In the genomic region with DNA sequence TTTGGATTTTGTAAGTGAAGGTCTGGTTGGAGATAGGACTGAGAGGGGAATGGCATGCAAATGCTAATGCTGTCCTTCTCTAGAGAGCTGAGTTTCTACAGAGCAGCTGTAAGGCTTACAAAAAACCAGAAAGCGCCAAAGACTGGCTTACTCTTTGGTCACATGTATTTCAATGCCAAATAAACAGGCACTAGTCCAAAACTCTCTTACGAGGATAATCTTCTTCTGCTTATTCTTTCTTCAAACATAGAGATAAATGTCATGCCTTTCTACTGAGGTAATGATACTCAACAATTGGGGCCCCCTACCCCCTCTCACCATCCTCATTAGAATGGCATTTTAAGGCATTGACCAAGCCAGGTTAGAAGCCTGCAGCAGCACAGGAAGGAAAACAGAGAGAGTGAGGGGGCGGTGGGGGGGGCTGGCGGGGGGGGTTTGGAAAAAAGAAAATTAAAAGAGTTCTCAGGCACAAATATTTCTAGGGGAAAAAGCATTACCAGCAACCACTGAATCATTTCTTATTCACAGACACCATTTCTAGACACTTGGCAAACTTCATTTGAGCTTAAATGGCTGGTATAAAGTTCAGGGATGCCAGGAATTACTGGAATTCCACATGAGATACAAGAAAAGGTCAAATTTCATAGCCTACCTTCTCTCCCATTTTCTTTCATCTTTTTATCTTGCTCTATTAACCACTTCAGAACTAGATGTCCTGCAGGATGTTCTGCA, we compare ENCODE assay signal across 12 cellular contexts. TPM values are rescaled to one million over a fixed set of nuclear protein-coding genes. Genes with fewer than 3 reads are reported as not detected.
DNase-seq lines count a peak whose midpoint lies in the region; FAIRE-seq and TF ChIP-seq lines count a peak whose summit lies in the region.
"Had no signal": no experiment of that assay in that cellular context is flagged by ENCODE, and none has a peak within 500 bp of the region (broad histone marks: within the 10 kb centered on the region; RNA-seq: fewer than 3 reads in every experiment).

No MANE protein-coding gene starts in this region.

- FAIRE-seq in frontal cortex (lab: Jason Lieb, UNC) = no peak

- peak; percentile 88 for DNase-seq in A172 (ENCODE audit: low spot score)
- DNase-seq in LHCN-M2 (ENCODE audit: low read depth) = peak; percentile 79
- DNase-seq in epithelial cell of proximal tubule (ENCODE audit: low read depth) = peak; percentile 65
- peak; percentile 12 for DNase-seq in medulla oblongata (ENCODE audit: extremely low spot score)
- no peak for DNase-seq in stimulated activated CD4-positive, alpha-beta T cell treated with anti-CD3 and anti-CD28 coated beads, Interleukin-4, amount 100 ng/mL, for 24 hours
- no peak for DNase-seq in anterior cingulate cortex (lab: John Stamatoyannopoulos, UW)
- DNase-seq in DMS79 treated with DMSO at 0.1 percent for 48 hours (lab: John Stamatoyannopoulos, UW) = no peak
- no peak for DNase-seq in frontal cortex (ENCODE audit: low spot score in 2 of 2)
- DNase-seq: activated gamma-delta T cell, RPMI8226 had no signal

- no peak overlapping the region for H3K4me3 ChIP-seq in epithelial cell of proximal tubule (ENCODE audit: low read depth, low read length)
- H3K4me3 ChIP-seq: BLaER1, tibial nerve had no signal

- no peak for TF ChIP-seq CTCF in epithelial cell of proximal tubule (conservative IDR thresholded peaks at IDR 0.05; ENCODE audit: low read depth, low read length)

RNA-seq across cellular contexts. Expression of gene PUM3, which starts 34.0 kb away (rescaled TPM):
- total RNA-seq in A172 (2014; rRNA removed; shearing (Covaris generic)) = 53.5 and 64.3 TPM in 2 replicates
- total RNA-seq in LHCN-M2 (2014; rRNA removed) = 51.9 and 58.0 TPM in 2 replicates
- 18.5 TPM for polyA plus RNA-seq in LHCN-M2 (2012)
- 48.7 and 62.5 TPM in 2 replicates for total RNA-seq in epithelial cell of proximal tubule
- 32.2 TPM for total RNA-seq in frontal cortex

Comparison
In these comparisons a context has a peak if more than half of its experiments do, and no peak if none do; other contexts are left out.
1. DNase-seq: peak in A172 (single experiment), LHCN-M2 (single experiment), epithelial cell of proximal tubule (single experiment) and medulla oblongata (single experiment); none in stimulated activated CD4-positive, alpha-beta T cell treated with anti-CD3 and anti-CD28 coated beads, Interleukin-4, amount 100 ng/mL, for 24 hours (single experiment), anterior cingulate cortex (0 of 58), DMS79 treated with DMSO at 0.1 percent for 48 hours (single experiment) and frontal cortex (0 of 2).